In the genomic region with DNA sequence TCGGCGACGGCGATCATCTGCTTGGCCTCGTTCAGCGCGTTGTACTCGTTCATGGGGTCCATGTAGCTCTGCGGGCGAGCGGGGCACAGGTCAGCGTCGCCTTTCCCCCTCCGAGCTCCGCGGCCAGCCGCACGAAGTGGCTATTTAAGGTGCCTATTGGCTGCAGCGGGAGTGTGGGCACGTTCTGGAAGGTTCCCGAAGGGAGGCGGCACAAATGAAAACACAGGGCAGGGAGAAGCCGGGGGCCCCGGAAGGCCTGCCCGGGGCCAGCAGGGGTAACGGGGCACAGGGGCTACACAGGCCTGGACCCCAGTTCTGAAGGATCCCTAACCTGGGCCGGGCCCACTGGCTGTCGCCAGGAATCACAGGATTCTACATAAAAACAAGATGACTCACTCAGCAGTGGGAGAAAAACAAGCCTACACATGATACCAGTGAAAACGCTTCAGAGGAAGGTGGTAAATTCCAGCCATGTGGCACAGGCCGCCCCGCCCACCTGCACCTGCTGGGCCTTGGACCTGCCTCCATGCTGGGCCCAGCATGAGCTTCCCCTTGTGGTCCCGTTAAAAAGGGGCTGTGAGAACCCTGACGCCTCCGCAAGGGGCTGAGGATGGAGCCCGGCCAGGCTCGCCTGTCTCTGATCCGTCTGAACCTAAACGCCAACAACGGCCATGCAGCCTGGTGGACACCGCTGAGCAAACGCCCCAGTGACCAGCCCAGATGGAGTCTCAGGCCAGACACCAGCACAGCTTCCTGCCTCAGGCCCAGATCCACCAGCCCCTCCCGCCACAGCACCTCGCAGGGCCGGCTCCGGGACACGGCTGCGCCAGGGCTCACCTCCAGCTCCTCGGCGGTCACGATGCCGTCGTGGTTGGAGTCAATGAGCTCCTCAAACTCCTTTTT, we compare ENCODE assay signal across 10 cellular contexts. TPM values are rescaled to one million over a fixed set of nuclear protein-coding genes. Genes with fewer than 3 reads are reported as not detected.
DNase-seq lines count a peak whose midpoint lies in the region; ATAC-seq lines count a peak whose summit lies in the region.
"Had no signal": no experiment of that assay in that cellular context is flagged by ENCODE, and none has a peak within 500 bp of the region (broad histone marks: within the 10 kb centered on the region; RNA-seq: fewer than 3 reads in every experiment).

No MANE protein-coding gene starts in this region.

- no peaks in the 10 kb centered on the region for H3K9me3 Mint-ChIP-seq in activated naive CD4-positive, alpha-beta T cell treated with anti-CD3 and anti-CD28 coated beads, Interleukin-2, amount 50 U/mL, for 72 hours
- no peaks in the 10 kb centered on the region for H3K9me3 Mint-ChIP-seq in T-helper 1 cell treated with Interleukin-12 subunit alpha and Interleukin-12 subunit beta and Interleukin-4 antibody, amounts not matched to agents 30 μg/mL and 1 μg/mL, for 36 hours

- H3K4me1 Mint-ChIP-seq in T-helper 1 cell treated with Interleukin-12 subunit alpha and Interleukin-12 subunit beta and Interleukin-4 antibody, amounts not matched to agents 30 μg/mL and 1 μg/mL, for 36 hours (ENCODE audit: low read depth) = peaks cover 21% of the 10 kb centered on the region

- peak in 1 of 2 donors; percentile 15 for ATAC-seq in activated naive CD4-positive, alpha-beta T cell treated with anti-CD3 and anti-CD28 coated beads, Interleukin-2, amount 50 U/mL, for 72 hours
- ATAC-seq in GM18520 (IDR thresholded peaks at IDR 0.05; ENCODE audit: unreplicated experiment) = no peak

- H3K4me3 Mint-ChIP-seq in T-helper 1 cell treated with Interleukin-12 subunit alpha and Interleukin-12 subunit beta and Interleukin-4 antibody, amounts not matched to agents 30 μg/mL and 1 μg/mL, for 36 hours = no peak overlapping the region

- no peak for DNase-seq in activated naive CD4-positive, alpha-beta T cell treated with anti-CD3 and anti-CD28 coated beads, Interleukin-2, amount 50 U/mL, for 72 hours (ENCODE audit: low spot score in 2 of 2)
- DNase-seq in activated naive CD4-positive, alpha-beta T cell (lab: John Stamatoyannopoulos, UW) = no peak
- peak; percentile 53 to 82 for DNase-seq in dermis microvascular lymphatic vessel endothelial cell (ENCODE audit: low read depth in 2 of 2)
- DNase-seq in stimulated activated CD4-positive, alpha-beta T cell treated with anti-CD3 and anti-CD28 coated beads, Interleukin-4, amount 100 ng/mL, for 1 hour = peak; percentile 72
- no peak for DNase-seq in T-helper 9 cell
- DNase-seq in DMS79 (lab: John Stamatoyannopoulos, UW) = no peak
- DNase-seq: amniotic stem cell, BE2C had no signal

- peak overlapping the region; percentile 65 to 83 for H3K27ac Mint-ChIP-seq in activated naive CD4-positive, alpha-beta T cell treated with anti-CD3 and anti-CD28 coated beads, Interleukin-2, amount 50 U/mL, for 72 hours
- H3K27ac Mint-ChIP-seq in T-helper 1 cell treated with Interleukin-12 subunit alpha and Interleukin-12 subunit beta and Interleukin-4 antibody, amounts not matched to agents 30 μg/mL and 1 μg/mL, for 36 hours = peak overlapping the region; percentile 20

- H3K36me3 Mint-ChIP-seq in activated naive CD4-positive, alpha-beta T cell treated with anti-CD3 and anti-CD28 coated beads, Interleukin-2, amount 50 U/mL, for 72 hours = peaks cover 4 to 12% of the 10 kb centered on the region in 2 donors
- peaks cover 30% of the 10 kb centered on the region for H3K36me3 Mint-ChIP-seq in T-helper 1 cell treated with Interleukin-12 subunit alpha and Interleukin-12 subunit beta and Interleukin-4 antibody, amounts not matched to agents 30 μg/mL and 1 μg/mL, for 36 hours (ENCODE audit: low read depth)

- H3K27me3 Mint-ChIP-seq in T-helper 1 cell treated with Interleukin-12 subunit alpha and Interleukin-12 subunit beta and Interleukin-4 antibody, amounts not matched to agents 30 μg/mL and 1 μg/mL, for 36 hours (ENCODE audit: low read depth) = no peaks in the 10 kb centered on the region

RNA-seq across cellular contexts. Expression of a gene that starts 3.9 kb away (rescaled TPM):
- total RNA-seq in activated naive CD4-positive, alpha-beta T cell treated with anti-CD3 and anti-CD28 coated beads, Interleukin-2, amount 50 U/mL, for 72 hours = 100 to 1,000 TPM; 166 to 176 TPM
- 1.5 and 3.7 TPM in 2 replicates for total RNA-seq in dermis microvascular lymphatic vessel endothelial cell

RNA-seq across cellular contexts. Expression of a gene that starts 11.5 kb away (rescaled TPM):
- 100 to 1,000 TPM in 1 of 2 donors, 10 to 100 TPM in 1; 43.6 to 250 TPM for total RNA-seq in activated naive CD4-positive, alpha-beta T cell treated with anti-CD3 and anti-CD28 coated beads, Interleukin-2, amount 50 U/mL, for 72 hours
- 0.26 and 0.51 TPM in 2 replicates for total RNA-seq in dermis microvascular lymphatic vessel endothelial cell

RNA-seq across cellular contexts. Expression of a gene that starts 13.9 kb away (rescaled TPM):
- total RNA-seq in activated naive CD4-positive, alpha-beta T cell treated with anti-CD3 and anti-CD28 coated beads, Interleukin-2, amount 50 U/mL, for 72 hours = 100 to 1,000 TPM in 1 of 2 donors, 10 to 100 TPM in 1; 68.4 to 144 TPM
- total RNA-seq in dermis microvascular lymphatic vessel endothelial cell = 70.0 and 104 TPM in 2 replicates

RNA-seq across cellular contexts. Expression of a gene that starts 14.2 kb away (rescaled TPM):
- 10 to 100 TPM in 1 of 2 donors, 1 to 10 TPM in 1; 9.0 to 12.5 TPM for total RNA-seq in activated naive CD4-positive, alpha-beta T cell treated with anti-CD3 and anti-CD28 coated beads, Interleukin-2, amount 50 U/mL, for 72 hours
- 16.8 and 32.7 TPM in 2 replicates for total RNA-seq in dermis microvascular lymphatic vessel endothelial cell

RNA-seq across cellular contexts. Expression of a gene that starts 28.6 kb away (rescaled TPM):
- total RNA-seq in activated naive CD4-positive, alpha-beta T cell treated with anti-CD3 and anti-CD28 coated beads, Interleukin-2, amount 50 U/mL, for 72 hours = 10 to 100 TPM in 1 of 2 donors, 1 to 10 TPM in 1; 4.0 to 17.7 TPM
- total RNA-seq in dermis microvascular lymphatic vessel endothelial cell = 0.25 and 0.51 TPM in 2 replicates

Comparison
In these comparisons a context has a peak if more than half of its experiments do, and no peak if none do; other contexts are left out.
1. DNase-seq: peak in dermis microvascular lymphatic vessel endothelial cell (2 of 2) and stimulated activated CD4-positive, alpha-beta T cell treated with anti-CD3 and anti-CD28 coated beads, Interleukin-4, amount 100 ng/mL, for 1 hour (single experiment); none in activated naive CD4-positive, alpha-beta T cell treated with anti-CD3 and anti-CD28 coated beads, Interleukin-2, amount 50 U/mL, for 72 hours (0 of 2), activated naive CD4-positive, alpha-beta T cell (0 of 4), T-helper 9 cell (single experiment) and DMS79 (single experiment).
2. RNA of a gene that starts 3.9 kb away (total RNA-seq): 166 to 176 TPM in activated naive CD4-positive, alpha-beta T cell treated with anti-CD3 and anti-CD28 coated beads, Interleukin-2, amount 50 U/mL, for 72 hours; 1.5 to 3.7 TPM in dermis microvascular lymphatic vessel endothelial cell; every median in the first group is over 10 times any median in the second.
3. RNA of a gene that starts 11.5 kb away (total RNA-seq): 43.6 to 250 TPM in activated naive CD4-positive, alpha-beta T cell treated with anti-CD3 and anti-CD28 coated beads, Interleukin-2, amount 50 U/mL, for 72 hours; 0.26 to 0.51 TPM in dermis microvascular lymphatic vessel endothelial cell; every median in the first group is over 10 times any median in the second.